Comparison of ENCODE assay signal across 19 cellular contexts in the genomic region with DNA sequence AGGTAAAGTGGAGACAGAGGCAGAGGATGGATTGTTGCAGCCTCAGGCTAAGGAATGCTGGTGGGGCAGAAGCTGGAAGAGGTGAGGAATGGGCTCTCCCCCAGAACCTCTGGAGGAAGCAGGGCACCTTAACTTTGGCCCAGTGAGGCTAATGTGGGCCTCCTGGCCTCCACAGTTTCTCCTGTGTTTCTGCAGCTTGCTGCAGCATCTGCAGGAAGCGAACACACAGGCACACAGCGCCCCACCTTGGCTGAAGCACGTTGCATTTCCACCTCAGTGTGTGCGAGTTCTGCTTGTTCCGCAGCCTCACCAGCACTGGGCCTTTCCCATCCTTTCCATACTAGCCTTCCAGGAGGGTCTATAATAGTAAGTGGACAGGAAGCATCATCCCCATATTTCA. TPM values are rescaled to one million over a fixed set of nuclear protein-coding genes. Genes with fewer than 3 reads are reported as not detected.
DNase-seq lines count a peak whose midpoint lies in the region; ATAC-seq, FAIRE-seq and TF ChIP-seq lines count a peak whose summit lies in the region.
"Had no signal": no experiment of that assay in that cellular context is flagged by ENCODE, and none has a peak within 500 bp of the region (broad histone marks: within the 10 kb centered on the region; RNA-seq: fewer than 3 reads in every experiment).

No MANE protein-coding gene starts in this region.

- H4K8ac ChIP-seq in neuronal stem cell (ENCODE audit: low read depth, low read length), result no peak overlapping the region

- H3K27ac Mint-ChIP-seq in activated CD4-positive, alpha-beta T cell treated with anti-CD3 and anti-CD28 coated beads for 36 hours, result no peak overlapping the region
- no peak overlapping the region for H3K27ac Mint-ChIP-seq in activated CD4-positive, alpha-beta T cell treated with anti-CD3 and anti-CD28 coated beads, Interleukin-2, amount 10 ng/mL, durations not matched to agents 24 days and 14 days
- H3K27ac Mint-ChIP-seq: activated T-helper 2 cell treated with anti-CD3 and anti-CD28 coated beads, Interferon-gamma antibody, Interleukin-2, Interleukin-4, amounts not matched to agents 10 μg/mL and 5 μg/mL and 100 μg/mL, durations not matched to agents 14 hours and 24 hours and 36 hours had no signal

- H2BK120ac ChIP-seq in neuronal stem cell (ENCODE audit: low read depth, low read length), result no peak overlapping the region

- no peak overlapping the region for H2AK5ac ChIP-seq in neuronal stem cell (ENCODE audit: low read depth, low read length)

- peak; percentile 33 for DNase-seq in activated CD4-positive, alpha-beta T cell treated with anti-CD3 and anti-CD28 coated beads for 36 hours
- DNase-seq in activated CD4-positive, alpha-beta T cell treated with anti-CD3 and anti-CD28 coated beads, Interleukin-2, amount 10 ng/mL, durations not matched to agents 24 days and 14 days, result no peak
- DNase-seq in LNCaP clone FGC (ENCODE audit: low read depth) (no peak), K562 (ENCODE audit: extremely low read depth in 1 of 4, low spot score in 3 of 4) (peak in 1 of 4 experiments; percentile 39), neuronal stem cell (ENCODE audit: low spot score) (no peak), NCI-H446 treated with DMSO at 0.1 percent for 48 hours (lab: John Stamatoyannopoulos, UW) (no peak)
- DNase-seq: anterior cingulate cortex; head of caudate nucleus; kidney glomerular epithelial cell; NK-92 treated with Interleukin-12 subunit alpha and Interleukin-12 subunit beta, amount 100 ng/mL, for 24 hours had no signal

- no peak overlapping the region for H2BK12ac ChIP-seq in neuronal stem cell (ENCODE audit: low read length)

- no peaks in the 10 kb centered on the region; the same call in 1 of the 2 replicates for H3K9me3 ChIP-seq in K562 (replicated peaks; ENCODE audit: control insufficient read depth, insufficient read depth, low read depth, low read length)
- peaks cover 0 to 6% of the 10 kb centered on the region in 2 donors for H3K9me3 ChIP-seq in neuronal stem cell (replicated peaks in 1 of 2; ENCODE audit: control insufficient read depth in 2 of 2, insufficient read depth in 1 of 2, low read depth in 1 of 2, low read length in 2 of 2)
- H3K9me3 ChIP-seq: SJSA1, tibial nerve had no signal

- in situ Hi-C loops in K562 (cut with MboI), result no loop called here

- H3K9me3 Mint-ChIP-seq in activated CD4-positive, alpha-beta T cell treated with anti-CD3 and anti-CD28 coated beads for 36 hours (ENCODE audit: low read depth), result no peaks in the 10 kb centered on the region
- H3K9me3 Mint-ChIP-seq in activated CD4-positive, alpha-beta T cell treated with anti-CD3 and anti-CD28 coated beads, Interleukin-2, amount 10 ng/mL, durations not matched to agents 24 days and 14 days, result no peaks in the 10 kb centered on the region
- H3K9me3 Mint-ChIP-seq: activated T-helper 2 cell treated with anti-CD3 and anti-CD28 coated beads, Interferon-gamma antibody, Interleukin-2, Interleukin-4, amounts not matched to agents 10 μg/mL and 5 μg/mL and 100 μg/mL, durations not matched to agents 14 hours and 24 hours and 36 hours had no signal

- no peak overlapping the region for H3K4me3 Mint-ChIP-seq in activated CD4-positive, alpha-beta T cell treated with anti-CD3 and anti-CD28 coated beads for 36 hours
- no peak overlapping the region for H3K4me3 Mint-ChIP-seq in activated CD4-positive, alpha-beta T cell treated with anti-CD3 and anti-CD28 coated beads, Interleukin-2, amount 10 ng/mL, durations not matched to agents 24 days and 14 days

- H2AFZ ChIP-seq in K562 (ENCODE audit: low read depth, low read length) (no peak overlapping the region), neuronal stem cell (ENCODE audit: low read length) (no peak overlapping the region)

- no peak for ATAC-seq in activated CD4-positive, alpha-beta T cell treated with anti-CD3 and anti-CD28 coated beads for 36 hours
- peak; percentile 79 for ATAC-seq in K562
- no peak for ATAC-seq in GM18870 (IDR thresholded peaks at IDR 0.05; ENCODE audit: unreplicated experiment)
- no peak for ATAC-seq in GM19023 (IDR thresholded peaks at IDR 0.05; ENCODE audit: unreplicated experiment)

- H3K36me3 Mint-ChIP-seq in activated CD4-positive, alpha-beta T cell treated with anti-CD3 and anti-CD28 coated beads for 36 hours (ENCODE audit: low read depth), result no peaks in the 10 kb centered on the region
- no peaks in the 10 kb centered on the region for H3K36me3 Mint-ChIP-seq in activated CD4-positive, alpha-beta T cell treated with anti-CD3 and anti-CD28 coated beads, Interleukin-2, amount 10 ng/mL, durations not matched to agents 24 days and 14 days (ENCODE audit: low read depth)

- no peaks in the 10 kb centered on the region; the same call in 1 of the 2 replicates for H4K20me1 ChIP-seq in K562 (replicated peaks; ENCODE audit: control insufficient read depth, insufficient read depth, low read length)

- no peak overlapping the region for H2BK5ac ChIP-seq in neuronal stem cell (ENCODE audit: low read length)

- H3K9me1 ChIP-seq in K562 (ENCODE audit: control insufficient read depth, insufficient read depth, low read length), result no peaks in the 10 kb centered on the region

- no peaks in the 10 kb centered on the region for H3K4me1 Mint-ChIP-seq in activated CD4-positive, alpha-beta T cell treated with anti-CD3 and anti-CD28 coated beads for 36 hours
- no peaks in the 10 kb centered on the region for H3K4me1 Mint-ChIP-seq in activated CD4-positive, alpha-beta T cell treated with anti-CD3 and anti-CD28 coated beads, Interleukin-2, amount 10 ng/mL, durations not matched to agents 24 days and 14 days

- no peak overlapping the region for H3K4me2 ChIP-seq in K562 (ENCODE audit: insufficient read depth, low read length)
- H3K4me2 ChIP-seq in neuronal stem cell (ENCODE audit: insufficient read depth, low read length, poor library complexity, severe bottlenecking), result no peak overlapping the region

- intact Hi-C loops in activated CD4-positive, alpha-beta T cell treated with anti-CD3 and anti-CD28 coated beads for 36 hours (cut with DNase I, micrococcal nuclease), result loop anchor here in 1 of 2 experiments (5.0 kb wide), 1 partner anchor 310 kb away; no protein-coding TSS in a partner anchor
- intact Hi-C loops in activated CD4-positive, alpha-beta T cell treated with anti-CD3 and anti-CD28 coated beads, Interleukin-2, amount 10 ng/mL, durations not matched to agents 24 days and 14 days (cut with micrococcal nuclease), result no loop called here
- intact Hi-C loops in K562 (cut with micrococcal nuclease), result no loop called here

- no TSS peak for BruUV-seq in K562 (replicated peaks; lab: Mats Ljungman, UMichigan)

- H2BK15ac ChIP-seq in neuronal stem cell (ENCODE audit: low read length), result no peak overlapping the region

- H3K27me3 Mint-ChIP-seq in activated CD4-positive, alpha-beta T cell treated with anti-CD3 and anti-CD28 coated beads for 36 hours, result peaks cover 3% of the 10 kb centered on the region
- peaks cover 3% of the 10 kb centered on the region for H3K27me3 Mint-ChIP-seq in activated CD4-positive, alpha-beta T cell treated with anti-CD3 and anti-CD28 coated beads, Interleukin-2, amount 10 ng/mL, durations not matched to agents 24 days and 14 days

- H3K23ac ChIP-seq in neuronal stem cell (ENCODE audit: low read depth, low read length, poor library complexity), result no peak overlapping the region

- no peaks in the 10 kb centered on the region for H3K79me2 ChIP-seq in K562 (ENCODE audit: control insufficient read depth, insufficient read depth, low read length)

- CTCF ChIA-PET in activated CD4-positive, alpha-beta T cell treated with anti-CD3 and anti-CD28 coated beads for 36 hours (lab: Charles Lee), result interaction anchor here (0.6 kb wide), 1 partner anchor 35 kb away, joined by 3 read pairs; no protein-coding TSS in a partner anchor
- CTCF ChIA-PET in K562 (lab: Yijun Ruan, JAX; ENCODE audit: low intra/inter-chr PET ratio), result no interaction called here

- H3K9ac ChIP-seq in K562 (ENCODE audit: insufficient read depth in 1 of 2, low read depth in 2 of 2, low read length in 2 of 2) (no peak overlapping the region), neuronal stem cell (ENCODE audit: low read depth, low read length, poor library complexity) (no peak overlapping the region)

- TF ChIP-seq RAD21 in K562 (CRISPR knock-in tag; conservative IDR thresholded peaks at IDR 0.05 in 1 of 2, IDR thresholded peaks at IDR 0.05 in 1 of 2), result peak in 1 of 2 experiments; percentile 59; a peak in 2 of 4 replicates

- no peaks in the 10 kb centered on the region for H3K79me1 ChIP-seq in neuronal stem cell (ENCODE audit: low read depth, low read length)

- H3K27ac ChIP-seq in K562 (ENCODE audit: extremely low read depth, low read depth, low read length), result no peak overlapping the region
- no peak overlapping the region for H3K27ac ChIP-seq in neuronal stem cell (replicated peaks; ENCODE audit: low read length)
- H3K27ac ChIP-seq: epithelial cell of prostate, HL-60, SJSA1, tibial nerve had no signal

- peak; percentile 56 for FAIRE-seq in K562 (lab: Jason Lieb, UNC)
- FAIRE-seq: colon, TTC549 had no signal

- H3K4ac ChIP-seq in neuronal stem cell (ENCODE audit: low read length), result no peak overlapping the region

- TF ChIP-seq POLR2A in K562 (conservative IDR thresholded peaks at IDR 0.05), result no peak

- H3K36me3 ChIP-seq in K562 (ENCODE audit: control insufficient read depth, insufficient read depth, low read length) (no peaks in the 10 kb centered on the region), neuronal stem cell (replicated peaks in 1 of 2; ENCODE audit: control insufficient read depth in 2 of 2, insufficient read depth in 2 of 2, low read length in 2 of 2) (no peaks in the 10 kb centered on the region)
- H3K36me3 ChIP-seq: SJSA1, tibial nerve had no signal

- no peak for TF ChIP-seq EP300 in K562 (IDR thresholded peaks at IDR 0.05; ENCODE audit: low read length)

- H3K27me3 ChIP-seq in K562 (ENCODE audit: control insufficient read depth in 2 of 2, insufficient read depth in 2 of 2, low read length in 2 of 2) (peaks cover 25 to 68% of the 10 kb centered on the region in 2 experiments), neuronal stem cell (ENCODE audit: control insufficient read depth in 3 of 3, insufficient read depth in 3 of 3, low read depth in 1 of 3, low read length in 3 of 3) (peaks cover 0 to 27% (median 0%) of the 10 kb centered on the region in 3 experiments)
- H3K27me3 ChIP-seq: SJSA1, tibial nerve had no signal

- peak overlapping the region; percentile 5 for H3K18ac ChIP-seq in neuronal stem cell (ENCODE audit: low read length)

- H4K91ac ChIP-seq in neuronal stem cell (ENCODE audit: low read depth, low read length, poor library complexity), result no peak overlapping the region

- WGBS in K562 (ENCODE audit: insufficient coverage, low coverage, missing lambda C conversion rate), result 0% methylated on average over 5 of the region's 5 CpGs
- no CpG with 5 or more reads among the region's 5 CpGs for WGBS in neuronal stem cell (ENCODE audit: extremely low coverage in 2 of 2, insufficient read length in 2 of 2, insufficient replicate concordance in 1 of 2), 2 donors

- H3K14ac ChIP-seq in neuronal stem cell (ENCODE audit: low read length), result no peak overlapping the region

- H3K4me3 ChIP-seq in LNCaP clone FGC (ENCODE audit: low read depth, low read length) (no peak overlapping the region), K562 (no peak overlapping the region), neuronal stem cell (ENCODE audit: low read length in 2 of 2) (no peak overlapping the region)
- H3K4me3 ChIP-seq: SJSA1, tibial nerve had no signal

- TF ChIP-seq CTCF in LNCaP clone FGC (IDR thresholded peaks at IDR 0.05; ENCODE audit: control insufficient read depth, extremely low read depth, insufficient read depth), result 0 out of 2 replicates have a peak, but pooled peaks have one; percentile 8
- TF ChIP-seq CTCF in K562 (IDR thresholded peaks at IDR 0.05 in 2 of 3, conservative IDR thresholded peaks at IDR 0.05 in 1 of 3; ENCODE audit: insufficient read depth in 2 of 3, low read depth in 1 of 3, low read length in 3 of 3), result peak; percentile 46 to 53 (median 48)

- no peaks in the 10 kb centered on the region for H3K4me1 ChIP-seq in K562 (replicated peaks in 1 of 2; ENCODE audit: control insufficient read depth in 2 of 2, insufficient read depth in 2 of 2, low read length in 2 of 2)
- peaks cover 0 to 2% of the 10 kb centered on the region in 2 donors for H3K4me1 ChIP-seq in neuronal stem cell (ENCODE audit: control insufficient read depth in 2 of 2, insufficient read depth in 1 of 2, low read depth in 1 of 2, low read length in 2 of 2)
- H3K4me1 ChIP-seq: tibial nerve had no signal

- POLR2A ChIA-PET in activated CD4-positive, alpha-beta T cell treated with anti-CD3 and anti-CD28 coated beads for 36 hours (lab: Charles Lee), result no interaction called here
- POLR2A ChIA-PET in K562 (lab: Yijun Ruan, JAX), result no interaction called here

RNA-seq across cellular contexts. Expression of a gene that starts 27.2 kb away (rescaled TPM):
- total RNA-seq in activated CD4-positive, alpha-beta T cell treated with anti-CD3 and anti-CD28 coated beads for 36 hours, result 1 to 10 TPM; 8.6 to 9.3 TPM
- total RNA-seq in activated CD4-positive, alpha-beta T cell treated with anti-CD3 and anti-CD28 coated beads, Interleukin-2, amount 10 ng/mL, durations not matched to agents 24 days and 14 days, result 3.2 and 4.5 TPM in 2 replicates
- 1.7 and 3.4 TPM in 2 replicates for total RNA-seq in K562 (2011; cell fraction: chromatin; rRNA removed; ENCODE audit: low replicate concordance)
- total RNA-seq in K562 (2011; cell fraction: nucleolus; rRNA removed), result 2.6 and 4.0 TPM in 2 replicates
- total RNA-seq in K562 (2011; cell fraction: nucleoplasm; rRNA removed), result 1.6 and 2.4 TPM in 2 replicates
- total RNA-seq in K562 (2014; rRNA removed), result 4.6 and 4.8 TPM in 2 replicates
- total RNA-seq in K562 (2014; rRNA removed; fragmentation: Illumina TruSeq; extraction: Trizol), result 2.2 and 4.2 TPM in 2 replicates
- 1.5 and 1.7 TPM in 2 replicates for total RNA-seq in K562 (2015; rRNA removed; fragmentation: Illumina TruSeq; extraction: Trizol)
- total RNA-seq in K562 (2021), result 3.7 TPM in 2 replicates
- polyA plus RNA-seq in K562 (2011; rRNA removed), result 2.9 and 4.7 TPM in 2 replicates
- polyA plus RNA-seq in K562 (2011; cell fraction: cytosol; rRNA removed), result 3.0 and 5.3 TPM in 2 replicates
- 1.8 and 3.1 TPM in 2 replicates for polyA plus RNA-seq in K562 (2011; cell fraction: nucleus; rRNA removed)
- polyA plus RNA-seq in K562 (2012), result 2.6 and 82.8 TPM in 2 replicates
- polyA plus RNA-seq in K562 (2014; fragmentation: Illumina TruSeq; extraction: Trizol), result 5.7 and 5.9 TPM in 2 replicates
- 1 to 10 TPM; 1.7 to 3.6 TPM for polyA plus RNA-seq in K562 (2014; fragmentation: Nextera tagmentation; extraction: Ambion mirVana)
- polyA plus RNA-seq in K562 (2014; rRNA removed), result 3.8 and 6.5 TPM in 2 replicates
- 1.8 and 4.5 TPM in 2 replicates for polyA minus RNA-seq in K562 (2011; rRNA and poly(A)+ RNA removed)
- 13.4 and 14.5 TPM in 2 replicates for polyA minus RNA-seq in K562 (2011; cell fraction: cytosol; rRNA and poly(A)+ RNA removed)
- 2.6 and 3.0 TPM in 2 replicates for polyA minus RNA-seq in K562 (2011; cell fraction: nucleus; rRNA and poly(A)+ RNA removed)
- 19.7 TPM for polyA plus RNA-seq in neuronal stem cell (2013, experiment 1 of 2)
- polyA plus RNA-seq in neuronal stem cell (2013, experiment 2 of 2), result 19.8 TPM
